In the genomic region with DNA sequence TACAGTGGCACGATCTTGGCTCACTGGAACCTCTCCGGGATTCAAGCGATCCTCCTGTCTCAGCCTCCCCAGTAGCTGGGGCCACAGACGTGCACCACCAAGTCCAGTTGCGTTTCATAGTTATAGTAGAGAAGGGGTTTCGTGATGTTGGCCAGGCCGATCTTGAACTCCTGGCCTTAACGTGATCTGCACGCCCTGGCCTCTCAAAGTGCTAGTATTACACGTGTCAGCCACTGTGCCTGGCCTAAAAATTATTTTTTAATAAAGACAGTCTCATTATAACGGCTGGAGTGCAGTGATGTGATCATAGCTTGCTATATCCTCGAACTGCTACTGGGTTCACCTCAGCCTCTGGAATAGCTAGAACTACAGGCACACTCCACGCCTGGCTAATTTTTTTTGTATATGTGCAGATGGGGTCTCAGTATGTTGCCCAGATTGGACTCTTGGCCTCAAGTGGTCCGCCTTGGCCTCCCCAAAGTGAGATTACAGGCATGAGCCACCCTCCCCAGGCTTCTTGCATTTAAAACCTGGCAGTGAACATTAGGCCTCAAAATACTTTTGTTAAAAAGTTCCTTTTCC, we compare ENCODE assay signal across 1 cellular context.
A peak's percentile ranks its signal among the peaks of the same experiment; 100 is the strongest.
TF ChIP-seq lines count a peak whose summit lies in the region.

No MANE protein-coding gene starts in this region.

TF ChIP-seq in WTC11, 78 proteins besides CTCF, POLR2A, EP300 and RAD21 (continued from another document):
- TF ChIP-seq, protein P1, sequence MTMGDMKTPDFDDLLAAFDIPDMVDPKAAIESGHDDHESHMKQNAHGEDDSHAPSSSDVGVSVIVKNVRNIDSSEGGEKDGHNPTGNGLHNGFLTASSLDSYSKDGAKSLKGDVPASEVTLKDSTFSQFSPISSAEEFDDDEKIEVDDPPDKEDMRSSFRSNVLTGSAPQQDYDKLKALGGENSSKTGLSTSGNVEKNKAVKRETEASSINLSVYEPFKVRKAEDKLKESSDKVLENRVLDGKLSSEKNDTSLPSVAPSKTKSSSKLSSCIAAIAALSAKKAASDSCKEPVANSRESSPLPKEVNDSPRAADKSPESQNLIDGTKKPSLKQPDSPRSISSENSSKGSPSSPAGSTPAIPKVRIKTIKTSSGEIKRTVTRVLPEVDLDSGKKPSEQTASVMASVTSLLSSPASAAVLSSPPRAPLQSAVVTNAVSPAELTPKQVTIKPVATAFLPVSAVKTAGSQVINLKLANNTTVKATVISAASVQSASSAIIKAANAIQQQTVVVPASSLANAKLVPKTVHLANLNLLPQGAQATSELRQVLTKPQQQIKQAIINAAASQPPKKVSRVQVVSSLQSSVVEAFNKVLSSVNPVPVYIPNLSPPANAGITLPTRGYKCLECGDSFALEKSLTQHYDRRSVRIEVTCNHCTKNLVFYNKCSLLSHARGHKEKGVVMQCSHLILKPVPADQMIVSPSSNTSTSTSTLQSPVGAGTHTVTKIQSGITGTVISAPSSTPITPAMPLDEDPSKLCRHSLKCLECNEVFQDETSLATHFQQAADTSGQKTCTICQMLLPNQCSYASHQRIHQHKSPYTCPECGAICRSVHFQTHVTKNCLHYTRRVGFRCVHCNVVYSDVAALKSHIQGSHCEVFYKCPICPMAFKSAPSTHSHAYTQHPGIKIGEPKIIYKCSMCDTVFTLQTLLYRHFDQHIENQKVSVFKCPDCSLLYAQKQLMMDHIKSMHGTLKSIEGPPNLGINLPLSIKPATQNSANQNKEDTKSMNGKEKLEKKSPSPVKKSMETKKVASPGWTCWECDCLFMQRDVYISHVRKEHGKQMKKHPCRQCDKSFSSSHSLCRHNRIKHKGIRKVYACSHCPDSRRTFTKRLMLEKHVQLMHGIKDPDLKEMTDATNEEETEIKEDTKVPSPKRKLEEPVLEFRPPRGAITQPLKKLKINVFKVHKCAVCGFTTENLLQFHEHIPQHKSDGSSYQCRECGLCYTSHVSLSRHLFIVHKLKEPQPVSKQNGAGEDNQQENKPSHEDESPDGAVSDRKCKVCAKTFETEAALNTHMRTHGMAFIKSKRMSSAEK (CRISPR knock-in tag; IDR thresholded peaks at IDR 0.05; ENCODE audit: borderline replicate concordance): peak; percentile 65; the same call in 1 of the 2 replicates
- no peak for TF ChIP-seq TEAD1 (CRISPR knock-in tag; IDR thresholded peaks at IDR 0.05)
- TF ChIP-seq, protein P2, sequence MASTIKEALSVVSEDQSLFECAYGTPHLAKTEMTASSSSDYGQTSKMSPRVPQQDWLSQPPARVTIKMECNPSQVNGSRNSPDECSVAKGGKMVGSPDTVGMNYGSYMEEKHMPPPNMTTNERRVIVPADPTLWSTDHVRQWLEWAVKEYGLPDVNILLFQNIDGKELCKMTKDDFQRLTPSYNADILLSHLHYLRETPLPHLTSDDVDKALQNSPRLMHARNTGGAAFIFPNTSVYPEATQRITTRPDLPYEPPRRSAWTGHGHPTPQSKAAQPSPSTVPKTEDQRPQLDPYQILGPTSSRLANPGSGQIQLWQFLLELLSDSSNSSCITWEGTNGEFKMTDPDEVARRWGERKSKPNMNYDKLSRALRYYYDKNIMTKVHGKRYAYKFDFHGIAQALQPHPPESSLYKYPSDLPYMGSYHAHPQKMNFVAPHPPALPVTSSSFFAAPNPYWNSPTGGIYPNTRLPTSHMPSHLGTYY (CRISPR knock-in tag; IDR thresholded peaks at IDR 0.05): peak; percentile 14; the same call in 1 of the 2 replicates
- TF ChIP-seq, protein P3, sequence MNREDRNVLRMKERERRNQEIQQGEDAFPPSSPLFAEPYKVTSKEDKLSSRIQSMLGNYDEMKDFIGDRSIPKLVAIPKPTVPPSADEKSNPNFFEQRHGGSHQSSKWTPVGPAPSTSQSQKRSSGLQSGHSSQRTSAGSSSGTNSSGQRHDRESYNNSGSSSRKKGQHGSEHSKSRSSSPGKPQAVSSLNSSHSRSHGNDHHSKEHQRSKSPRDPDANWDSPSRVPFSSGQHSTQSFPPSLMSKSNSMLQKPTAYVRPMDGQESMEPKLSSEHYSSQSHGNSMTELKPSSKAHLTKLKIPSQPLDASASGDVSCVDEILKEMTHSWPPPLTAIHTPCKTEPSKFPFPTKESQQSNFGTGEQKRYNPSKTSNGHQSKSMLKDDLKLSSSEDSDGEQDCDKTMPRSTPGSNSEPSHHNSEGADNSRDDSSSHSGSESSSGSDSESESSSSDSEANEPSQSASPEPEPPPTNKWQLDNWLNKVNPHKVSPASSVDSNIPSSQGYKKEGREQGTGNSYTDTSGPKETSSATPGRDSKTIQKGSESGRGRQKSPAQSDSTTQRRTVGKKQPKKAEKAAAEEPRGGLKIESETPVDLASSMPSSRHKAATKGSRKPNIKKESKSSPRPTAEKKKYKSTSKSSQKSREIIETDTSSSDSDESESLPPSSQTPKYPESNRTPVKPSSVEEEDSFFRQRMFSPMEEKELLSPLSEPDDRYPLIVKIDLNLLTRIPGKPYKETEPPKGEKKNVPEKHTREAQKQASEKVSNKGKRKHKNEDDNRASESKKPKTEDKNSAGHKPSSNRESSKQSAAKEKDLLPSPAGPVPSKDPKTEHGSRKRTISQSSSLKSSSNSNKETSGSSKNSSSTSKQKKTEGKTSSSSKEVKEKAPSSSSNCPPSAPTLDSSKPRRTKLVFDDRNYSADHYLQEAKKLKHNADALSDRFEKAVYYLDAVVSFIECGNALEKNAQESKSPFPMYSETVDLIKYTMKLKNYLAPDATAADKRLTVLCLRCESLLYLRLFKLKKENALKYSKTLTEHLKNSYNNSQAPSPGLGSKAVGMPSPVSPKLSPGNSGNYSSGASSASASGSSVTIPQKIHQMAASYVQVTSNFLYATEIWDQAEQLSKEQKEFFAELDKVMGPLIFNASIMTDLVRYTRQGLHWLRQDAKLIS (CRISPR knock-in tag; IDR thresholded peaks at IDR 0.05; ENCODE audit: borderline replicate concordance): no peak
- TF ChIP-seq, protein P4, sequence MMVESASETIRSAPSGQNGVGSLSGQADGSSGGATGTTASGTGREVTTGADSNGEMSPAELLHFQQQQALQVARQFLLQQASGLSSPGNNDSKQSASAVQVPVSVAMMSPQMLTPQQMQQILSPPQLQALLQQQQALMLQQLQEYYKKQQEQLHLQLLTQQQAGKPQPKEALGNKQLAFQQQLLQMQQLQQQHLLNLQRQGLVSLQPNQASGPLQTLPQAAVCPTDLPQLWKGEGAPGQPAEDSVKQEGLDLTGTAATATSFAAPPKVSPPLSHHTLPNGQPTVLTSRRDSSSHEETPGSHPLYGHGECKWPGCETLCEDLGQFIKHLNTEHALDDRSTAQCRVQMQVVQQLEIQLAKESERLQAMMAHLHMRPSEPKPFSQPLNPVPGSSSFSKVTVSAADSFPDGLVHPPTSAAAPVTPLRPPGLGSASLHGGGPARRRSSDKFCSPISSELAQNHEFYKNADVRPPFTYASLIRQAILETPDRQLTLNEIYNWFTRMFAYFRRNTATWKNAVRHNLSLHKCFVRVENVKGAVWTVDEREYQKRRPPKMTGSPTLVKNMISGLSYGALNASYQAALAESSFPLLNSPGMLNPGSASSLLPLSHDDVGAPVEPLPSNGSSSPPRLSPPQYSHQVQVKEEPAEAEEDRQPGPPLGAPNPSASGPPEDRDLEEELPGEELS (CRISPR knock-in tag; IDR thresholded peaks at IDR 0.05): no peak
- no peak for TF ChIP-seq FOXK1 (CRISPR knock-in tag; IDR thresholded peaks at IDR 0.05)
- no peak for TF ChIP-seq SMAD4 (CRISPR knock-in tag; IDR thresholded peaks at IDR 0.05)
- TF ChIP-seq, protein P5, sequence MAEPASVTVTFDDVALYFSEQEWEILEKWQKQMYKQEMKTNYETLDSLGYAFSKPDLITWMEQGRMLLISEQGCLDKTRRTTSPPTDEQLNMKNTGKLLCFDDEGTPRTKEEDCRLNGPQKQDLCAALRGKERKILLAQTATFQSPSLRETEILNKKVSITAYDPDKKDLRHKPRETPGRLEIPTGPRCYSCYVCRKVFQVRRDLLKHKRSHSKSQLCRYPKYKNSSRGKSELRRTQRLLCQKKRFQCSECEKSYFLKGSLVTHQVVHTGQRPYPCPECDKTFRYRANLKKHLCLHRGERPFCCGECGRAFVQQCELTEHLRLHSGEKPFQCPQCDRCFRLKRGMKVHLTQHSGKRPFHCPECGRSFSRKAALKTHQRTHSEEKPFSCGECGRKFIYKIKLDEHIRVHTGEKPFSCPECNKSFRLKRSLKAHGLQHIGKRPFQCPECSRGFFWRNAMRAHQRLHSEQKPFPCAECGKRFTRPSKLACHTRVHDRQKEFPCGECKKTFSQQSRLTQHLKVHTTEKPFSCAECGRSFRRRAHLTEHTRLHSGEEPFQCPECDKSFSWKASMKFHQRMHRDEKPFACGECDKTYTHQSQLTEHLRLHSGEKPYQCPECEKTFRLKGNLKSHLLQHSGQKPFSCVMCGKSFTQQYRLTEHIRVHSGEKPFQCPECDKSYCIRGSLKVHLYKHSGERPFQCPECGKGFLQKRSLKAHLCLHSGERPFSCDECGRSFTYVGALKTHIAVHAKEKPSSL (CRISPR knock-in tag; conservative IDR thresholded peaks at IDR 0.05): 0 out of 2 replicates have a peak, but pooled peaks have one; percentile 2
- TF ChIP-seq ZNF671 (CRISPR knock-in tag; IDR thresholded peaks at IDR 0.05): 0 out of 2 replicates have a peak, but pooled peaks have one; percentile 13
TF ChIP-seq in WTC11: peak in this region for 6.
